26 cellular contexts compared by ENCODE assay signal in the genomic region with DNA sequence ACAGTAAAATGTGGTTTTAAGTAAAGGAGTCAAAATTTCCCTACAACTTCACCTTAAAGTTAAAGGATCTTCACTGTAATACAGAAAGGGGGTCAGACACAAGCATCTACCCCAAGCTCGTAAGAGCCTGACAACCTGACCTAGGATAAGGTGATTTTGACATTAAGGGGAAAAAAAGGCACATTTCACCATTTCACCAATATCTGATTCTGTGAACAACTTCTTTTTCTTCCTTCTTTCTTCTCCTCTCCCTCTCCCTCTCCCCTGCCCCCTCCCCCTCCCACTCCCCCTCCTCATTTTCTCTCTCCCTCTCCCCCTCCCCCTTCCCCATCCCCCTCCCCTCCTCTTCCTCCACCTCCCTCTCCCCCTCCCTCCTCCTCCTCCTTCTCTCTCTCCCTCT.
"Had no signal": no experiment of that assay in that cellular context is flagged by ENCODE, and none has a peak within 500 bp of the region (broad histone marks: within the 10 kb centered on the region; RNA-seq: fewer than 3 reads in every experiment).

No MANE protein-coding gene starts in this region.

- ATAC-seq: esophagus mucosa; gastrocnemius medialis; heart right ventricle; left cardiac atrium; left lung; left ventricle myocardium superior; lower lobe of right lung; naive thymus-derived CD4-positive, alpha-beta T cell had no signal

- H3K27ac ChIP-seq: coronary artery, dorsolateral prefrontal cortex, epithelial cell of prostate, esophagus squamous epithelium, gastrocnemius medialis, heart right ventricle, left lung, lower lobe of right lung had no signal

- H3K27me3 ChIP-seq: dorsolateral prefrontal cortex, esophagus squamous epithelium, gastrocnemius medialis, heart right ventricle, left lung had no signal

- H3K36me3 ChIP-seq: esophagus squamous epithelium, gastrocnemius medialis, heart right ventricle, left lung, lower lobe of right lung had no signal

- H3K9me3 ChIP-seq: esophagus squamous epithelium, gastrocnemius medialis, heart right ventricle, left lung, lower lobe of right lung had no signal

- FAIRE-seq: colon, islet of Langerhans, keratinocyte had no signal

- H3K4me1 ChIP-seq: esophagus squamous epithelium, gastrocnemius medialis, heart right ventricle, left lung, lower lobe of right lung had no signal

- H3K4me3 ChIP-seq: coronary artery, dorsolateral prefrontal cortex, esophagus squamous epithelium, gastrocnemius medialis, heart right ventricle, left lung, lower lobe of right lung had no signal

- DNase-seq: dermis blood vessel endothelial cell; dorsolateral prefrontal cortex; effector CD4-positive, alpha-beta T cell; effector memory CD4-positive, alpha-beta T cell; erythroblast; esophagus squamous epithelium; foreskin fibroblast; foreskin melanocyte; gastrocnemius medialis; glutamatergic neuron; head of caudate nucleus; heart right ventricle; hippocampal formation; left cardiac atrium; left lung; left ventricle myocardium superior; lower lobe of right lung; mesendoderm; midbrain; naive thymus-derived CD4-positive, alpha-beta T cell had no signal
